8 cellular contexts compared by ENCODE assay signal in genomic region chr18:44733069-44733753, GRCh38. TPM values are rescaled to one million over a fixed set of nuclear protein-coding genes. Genes with fewer than 3 reads are reported as not detected.
A peak's percentile ranks its signal among the peaks of the same experiment; 100 is the strongest.
DNase-seq lines count a peak whose midpoint lies in the region; ATAC-seq and TF ChIP-seq lines count a peak whose summit lies in the region.

No MANE protein-coding gene starts in this region.

- H3K9me2 ChIP-seq in PC-9 (ENCODE audit: insufficient read depth), result no peaks in the 10 kb centered on the region

- H2AFZ ChIP-seq in PC-9, result no peak overlapping the region

- peak; percentile 28 for DNase-seq in GF-D8 (lab: John Stamatoyannopoulos, UW)
- DNase-seq in PC-9, result peak in 1 of 2 experiments; percentile 76
- DNase-seq in choroid plexus epithelial cell (ENCODE audit: low read depth), result peak; percentile 73
- DNase-seq in prostate gland (ENCODE audit: low spot score), result no peak
- DNase-seq in posterior vena cava (ENCODE audit: low spot score), result no peak
- DNase-seq in HUDEP-2 (lab: John Stamatoyannopoulos, UW; ENCODE audit: unreplicated experiment in 76 of 76), result no peak

- intact Hi-C loops in PC-9 (cut with micrococcal nuclease; ENCODE audit: unreplicated experiment), result loop anchor here (5.0 kb wide), 2 partner anchors 51 to 146 kb away; partner anchors contain the start of gene SETBP1
- intact Hi-C loops in prostate gland (cut with DNase I), result no loop called here
- intact Hi-C loops in posterior vena cava (cut with DNase I), result loop anchor here in 1 of 2 donors (10.0 kb wide), 1 partner anchor 48 kb away; the partner anchor contains the start of gene SETBP1

- 44% methylated on average over 8 of the region's 8 CpGs for WGBS in prostate gland

- H3K27me3 ChIP-seq in PC-9 (ENCODE audit: insufficient read depth, low read depth) (no peaks in the 10 kb centered on the region), prostate gland (replicated peaks; ENCODE audit: insufficient read depth) (no peaks in the 10 kb centered on the region)

- H3K27ac ChIP-seq in PC-9 (peak overlapping the region; percentile 80), prostate gland (peak overlapping the region; percentile 32 to 35)

- H3K4me3 ChIP-seq in PC-9, result no peak overlapping the region
- H3K4me3 ChIP-seq in choroid plexus epithelial cell (ENCODE audit: low read depth, low read length), result no peak overlapping the region
- H3K4me3 ChIP-seq in prostate gland, result no peak overlapping the region

- no peak for TF ChIP-seq POLR2A in prostate gland (IDR thresholded peaks at IDR 0.05)

- ATAC-seq in GM21423 (IDR thresholded peaks at IDR 0.05; ENCODE audit: unreplicated experiment) (no peak), GM19397 (IDR thresholded peaks at IDR 0.05; ENCODE audit: unreplicated experiment) (no peak)

- no peaks in the 10 kb centered on the region for H4K20me1 ChIP-seq in PC-9 (ENCODE audit: insufficient read depth)

- H3K79me2 ChIP-seq in PC-9 (ENCODE audit: low read depth), result peaks cover 20% of the 10 kb centered on the region

- peaks cover 38% of the 10 kb centered on the region for H3F3A ChIP-seq in PC-9 (ENCODE audit: insufficient read depth, low read depth)

- CTCF ChIA-PET in PC-9 (lab: Charles Lee), result no interaction called here

- POLR2A ChIA-PET in PC-9 (lab: Charles Lee; ENCODE audit: unreplicated experiment), result interaction anchor here (0.5 kb wide), 1 partner anchor 78 kb away, joined by 6 read pairs; no protein-coding TSS in a partner anchor

- BruUV-seq in PC-9 (replicated peaks; lab: Mats Ljungman, UMichigan), result no TSS peak

- TF ChIP-seq CTCF in PC-9 (conservative IDR thresholded peaks at IDR 0.05) (no peak), choroid plexus epithelial cell (conservative IDR thresholded peaks at IDR 0.05; ENCODE audit: low read depth, low read length) (no peak), prostate gland (IDR thresholded peaks at IDR 0.05) (no peak)

- 0 out of 2 replicates have a peak, but pooled peaks cover 3% of the 10 kb centered on the region for H3K36me3 ChIP-seq in PC-9 (ENCODE audit: low read depth)
- no peaks in the 10 kb centered on the region for H3K36me3 ChIP-seq in prostate gland

- H3K4me1 ChIP-seq in PC-9 (replicated peaks; ENCODE audit: insufficient read depth), result peaks cover 84% of the 10 kb centered on the region
- peaks cover 15% of the 10 kb centered on the region for H3K4me1 ChIP-seq in prostate gland (replicated peaks)

- H3K4me2 ChIP-seq in PC-9, result peak overlapping the region; percentile 57

- H3K9me3 ChIP-seq in PC-9 (ENCODE audit: insufficient read depth, low read depth) (no peaks in the 10 kb centered on the region), prostate gland (no peaks in the 10 kb centered on the region)

RNA-seq across cellular contexts. Expression of gene SETBP1, which starts 52.5 kb away (rescaled TPM):
- total RNA-seq in PC-9 (2021), result 8.3 and 9.0 TPM in 2 replicates
- 10 to 100 TPM; 28.4 to 45.1 TPM for total RNA-seq in prostate gland
- 10 to 100 TPM; 59.5 to 76.9 TPM for total RNA-seq in posterior vena cava

Comparison
In these comparisons a context has a peak if more than half of its experiments do, and no peak if none do; other contexts are left out.
1. DNase-seq: peak in GF-D8 (single experiment) and choroid plexus epithelial cell (single experiment); none in prostate gland (single experiment), posterior vena cava (single experiment) and HUDEP-2 (0 of 76).